ENCODE assay signal across 16 cellular contexts in the genomic region with DNA sequence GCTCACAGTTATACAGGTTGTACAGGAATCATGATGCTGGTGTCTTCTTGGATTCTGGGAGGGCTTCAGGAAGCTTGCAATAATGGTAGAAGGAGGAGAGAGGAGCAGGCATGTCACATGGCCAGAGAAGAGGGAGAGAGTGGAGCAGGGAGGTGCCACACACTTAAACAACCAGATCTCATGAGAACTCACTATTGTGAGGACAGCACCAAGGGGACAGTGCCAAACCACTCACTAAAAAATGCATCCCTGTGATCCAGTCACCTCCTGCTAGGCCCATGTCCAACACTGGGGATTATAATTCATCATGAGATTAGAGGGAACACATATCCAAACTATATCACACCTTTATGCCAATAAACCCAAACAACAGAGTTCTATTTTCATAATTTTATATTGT.
"Had no signal": no experiment of that assay in that cellular context is flagged by ENCODE, and none has a peak within 500 bp of the region (broad histone marks: within the 10 kb centered on the region; RNA-seq: fewer than 3 reads in every experiment).

No MANE protein-coding gene starts in this region.

- H3K4me1 Mint-ChIP-seq: immature natural killer cell; naive thymus-derived CD4-positive, alpha-beta T cell; nephron progenitor cell; stimulated activated memory B cell treated with anti-CD40 and anti-IgM and Interleukin-4, amounts not matched to agents 10 μg/mL and 1 μg/mL and 100 μg/mL, for 72 hours had no signal

- H3K9me3 ChIP-seq: neutrophil, right lobe of liver, testis, tibial nerve, upper lobe of right lung, vagina had no signal

- H3K27ac Mint-ChIP-seq: immature natural killer cell; naive thymus-derived CD4-positive, alpha-beta T cell; nephron progenitor cell; stimulated activated memory B cell treated with anti-CD40 and anti-IgM and Interleukin-4, amounts not matched to agents 10 μg/mL and 1 μg/mL and 100 μg/mL, for 72 hours; stimulated activated naive CD8-positive, alpha-beta T cell treated with anti-CD3 and anti-CD28 coated beads, Interleukin-15, Interleukin-2, amounts not matched to agents 100 ng/mL and 50 ng/mL, for 24 hours had no signal

- H3K36me3 ChIP-seq: neutrophil, right lobe of liver, tibial nerve, upper lobe of right lung, vagina had no signal

- H3K4me1 ChIP-seq: right lobe of liver, testis, tibial nerve, upper lobe of right lung, vagina had no signal

- H3K27ac ChIP-seq: dorsolateral prefrontal cortex, neutrophil, right lobe of liver, testis, tibial nerve, upper lobe of right lung, vagina had no signal

- H3K36me3 Mint-ChIP-seq: immature natural killer cell; naive thymus-derived CD4-positive, alpha-beta T cell; stimulated activated memory B cell treated with anti-CD40 and anti-IgM and Interleukin-4, amounts not matched to agents 10 μg/mL and 1 μg/mL and 100 μg/mL, for 72 hours had no signal

- H3K27me3 ChIP-seq: dorsolateral prefrontal cortex, neutrophil, right lobe of liver, testis, tibial nerve, upper lobe of right lung, vagina had no signal

- ATAC-seq: naive thymus-derived CD4-positive, alpha-beta T cell; right lobe of liver; stimulated activated memory B cell treated with anti-CD40 and anti-IgM and Interleukin-4, amounts not matched to agents 10 μg/mL and 1 μg/mL and 100 μg/mL, for 72 hours; upper lobe of right lung had no signal

- H3K4me3 Mint-ChIP-seq: immature natural killer cell; naive thymus-derived CD4-positive, alpha-beta T cell; nephron progenitor cell; stimulated activated memory B cell treated with anti-CD40 and anti-IgM and Interleukin-4, amounts not matched to agents 10 μg/mL and 1 μg/mL and 100 μg/mL, for 72 hours; stimulated activated naive CD8-positive, alpha-beta T cell treated with anti-CD3 and anti-CD28 coated beads, Interleukin-15, Interleukin-2, amounts not matched to agents 100 ng/mL and 50 ng/mL, for 24 hours had no signal

- H3K9me3 Mint-ChIP-seq: nephron progenitor cell had no signal

- H3K4me3 ChIP-seq: right lobe of liver, testis, tibial nerve, upper lobe of right lung, vagina had no signal

- DNase-seq: cortex of kidney; dorsolateral prefrontal cortex; effector CD8-positive, alpha-beta T cell; foreskin melanocyte; immature natural killer cell; naive thymus-derived CD4-positive, alpha-beta T cell; nephron progenitor cell; right lobe of liver; stimulated activated CD4-positive, alpha-beta T cell treated with anti-CD3 and anti-CD28 coated beads, Interleukin-4, amount 100 ng/mL, for 24 hours; testis; upper lobe of right lung had no signal

- H3K27me3 Mint-ChIP-seq: naive thymus-derived CD4-positive, alpha-beta T cell; stimulated activated memory B cell treated with anti-CD40 and anti-IgM and Interleukin-4, amounts not matched to agents 10 μg/mL and 1 μg/mL and 100 μg/mL, for 72 hours; stimulated activated naive CD8-positive, alpha-beta T cell treated with anti-CD3 and anti-CD28 coated beads, Interleukin-15, Interleukin-2, amounts not matched to agents 100 ng/mL and 50 ng/mL, for 24 hours had no signal
